8 cellular contexts compared by ENCODE assay signal in the genomic region with DNA sequence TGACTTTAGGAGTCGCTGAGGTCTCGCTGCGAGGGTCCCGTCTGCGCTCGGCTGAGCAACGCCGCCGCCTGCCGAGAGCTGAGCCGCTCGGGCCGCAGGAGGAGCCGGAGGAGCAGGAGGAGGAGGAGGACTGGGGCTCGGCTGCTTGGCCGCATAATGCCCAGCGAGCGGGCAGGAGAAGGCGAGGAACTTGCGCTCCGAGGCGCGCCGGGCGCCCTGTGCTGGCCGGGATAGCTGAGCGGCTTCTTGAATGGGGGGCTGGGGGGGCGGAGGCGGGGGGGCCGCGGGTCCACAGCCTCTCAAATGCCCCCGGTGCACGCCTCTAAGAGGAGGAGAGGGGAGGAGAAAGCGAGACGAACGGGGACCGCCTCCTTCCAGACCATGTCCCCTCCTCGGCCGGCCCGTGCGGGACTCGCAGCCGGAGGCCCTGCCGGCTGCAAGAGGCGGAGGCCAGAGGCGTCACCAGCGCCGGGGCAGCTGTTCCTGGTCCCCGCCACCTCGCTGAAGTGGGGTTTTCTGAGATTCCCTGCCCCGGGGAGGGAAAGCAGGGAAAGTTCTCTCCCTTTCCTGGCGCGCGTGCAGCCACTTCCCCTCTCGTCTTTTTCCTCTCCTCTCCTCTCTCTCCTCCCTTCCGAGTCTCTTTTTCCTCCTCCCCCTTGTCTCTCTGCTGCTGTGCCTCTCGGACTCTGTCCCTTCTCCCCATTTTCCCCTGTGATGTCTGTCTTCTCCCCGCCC. TPM values are rescaled to one million over a fixed set of nuclear protein-coding genes. Genes with fewer than 3 reads are reported as not detected.
DNase-seq lines count a peak whose midpoint lies in the region; ATAC-seq and TF ChIP-seq lines count a peak whose summit lies in the region.

A gene with protein sequence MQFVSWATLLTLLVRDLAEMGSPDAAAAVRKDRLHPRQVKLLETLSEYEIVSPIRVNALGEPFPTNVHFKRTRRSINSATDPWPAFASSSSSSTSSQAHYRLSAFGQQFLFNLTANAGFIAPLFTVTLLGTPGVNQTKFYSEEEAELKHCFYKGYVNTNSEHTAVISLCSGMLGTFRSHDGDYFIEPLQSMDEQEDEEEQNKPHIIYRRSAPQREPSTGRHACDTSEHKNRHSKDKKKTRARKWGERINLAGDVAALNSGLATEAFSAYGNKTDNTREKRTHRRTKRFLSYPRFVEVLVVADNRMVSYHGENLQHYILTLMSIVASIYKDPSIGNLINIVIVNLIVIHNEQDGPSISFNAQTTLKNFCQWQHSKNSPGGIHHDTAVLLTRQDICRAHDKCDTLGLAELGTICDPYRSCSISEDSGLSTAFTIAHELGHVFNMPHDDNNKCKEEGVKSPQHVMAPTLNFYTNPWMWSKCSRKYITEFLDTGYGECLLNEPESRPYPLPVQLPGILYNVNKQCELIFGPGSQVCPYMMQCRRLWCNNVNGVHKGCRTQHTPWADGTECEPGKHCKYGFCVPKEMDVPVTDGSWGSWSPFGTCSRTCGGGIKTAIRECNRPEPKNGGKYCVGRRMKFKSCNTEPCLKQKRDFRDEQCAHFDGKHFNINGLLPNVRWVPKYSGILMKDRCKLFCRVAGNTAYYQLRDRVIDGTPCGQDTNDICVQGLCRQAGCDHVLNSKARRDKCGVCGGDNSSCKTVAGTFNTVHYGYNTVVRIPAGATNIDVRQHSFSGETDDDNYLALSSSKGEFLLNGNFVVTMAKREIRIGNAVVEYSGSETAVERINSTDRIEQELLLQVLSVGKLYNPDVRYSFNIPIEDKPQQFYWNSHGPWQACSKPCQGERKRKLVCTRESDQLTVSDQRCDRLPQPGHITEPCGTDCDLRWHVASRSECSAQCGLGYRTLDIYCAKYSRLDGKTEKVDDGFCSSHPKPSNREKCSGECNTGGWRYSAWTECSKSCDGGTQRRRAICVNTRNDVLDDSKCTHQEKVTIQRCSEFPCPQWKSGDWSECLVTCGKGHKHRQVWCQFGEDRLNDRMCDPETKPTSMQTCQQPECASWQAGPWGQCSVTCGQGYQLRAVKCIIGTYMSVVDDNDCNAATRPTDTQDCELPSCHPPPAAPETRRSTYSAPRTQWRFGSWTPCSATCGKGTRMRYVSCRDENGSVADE (N-terminal part only) (minus strand): TSS at position 220 of the 735 bp plus-strand sequence. CDS start 343 bp downstream, outside the sequence.

- DNase-seq in Caki2 (ENCODE audit: low read depth), result peak; percentile 84
- peak; percentile 68 for DNase-seq in SK-N-DZ (ENCODE audit: low spot score)
- DNase-seq in fibroblast of peridontal ligament (ENCODE audit: extremely low read depth), result peak; percentile 66
- DNase-seq in uterus, result peak; percentile 80 to 84
- no peak for DNase-seq in effector memory CD4-positive, alpha-beta T cell
- no peak for DNase-seq in activated CD4-positive, alpha-beta T cell treated with anti-CD3 and anti-CD28 coated beads for 1 hour

- H3K9ac ChIP-seq in mucosa of stomach (ENCODE audit: low read length), result peak within 1 kb of the TSS; percentile 68

- peaks cover 40% of the 10 kb centered on the region for H3K27me3 ChIP-seq in mucosa of stomach (ENCODE audit: control insufficient read depth, insufficient read depth, low read length)
- H3K27me3 ChIP-seq in uterus, result no peaks in the 10 kb centered on the region
- no peaks in the 10 kb centered on the region for H3K27me3 ChIP-seq in effector memory CD4-positive, alpha-beta T cell (replicated peaks; ENCODE audit: control insufficient read depth, insufficient read depth, low read length, poor library complexity, severe bottlenecking)

- peak within 1 kb of the TSS; percentile 94 to 98 for H3K27ac ChIP-seq in uterus
- no peak within 1 kb of the TSS for H3K27ac ChIP-seq in effector memory CD4-positive, alpha-beta T cell (ENCODE audit: insufficient read depth, low read length, poor library complexity, severe bottlenecking)

- H3K4me1 ChIP-seq in mucosa of stomach (ENCODE audit: control insufficient read depth, insufficient read depth, low read length), result no peaks in the 10 kb centered on the region
- H3K4me1 ChIP-seq in uterus, result peaks cover 0 to 5% of the 10 kb centered on the region in 2 donors
- H3K4me1 ChIP-seq in effector memory CD4-positive, alpha-beta T cell (ENCODE audit: control insufficient read depth, insufficient read depth, low read length, poor library complexity, severe bottlenecking), result no peaks in the 10 kb centered on the region

- TF ChIP-seq CTCF in uterus (IDR thresholded peaks at IDR 0.05), result peak in 2 of 4 experiments; percentile 8 to 17

- H3K36me3 ChIP-seq in mucosa of stomach (ENCODE audit: control insufficient read depth, insufficient read depth, low read length) (no peaks in the 10 kb centered on the region), uterus (no peaks in the 10 kb centered on the region)
- no peaks in the 10 kb centered on the region for H3K36me3 ChIP-seq in effector memory CD4-positive, alpha-beta T cell (ENCODE audit: control insufficient read depth, insufficient read depth, low read length)

- no peak for ATAC-seq in HG03025 (IDR thresholded peaks at IDR 0.05; ENCODE audit: low FRiP score, unreplicated experiment)

- peak within 1 kb of the TSS; percentile 28 for H3K4me3 ChIP-seq in mucosa of stomach (ENCODE audit: low read length)
- peak within 1 kb of the TSS; percentile 68 to 69 for H3K4me3 ChIP-seq in uterus
- no peak within 1 kb of the TSS for H3K4me3 ChIP-seq in effector memory CD4-positive, alpha-beta T cell (ENCODE audit: insufficient read depth, low read depth, low read length, poor library complexity, severe bottlenecking)

- TF ChIP-seq POLR2A in uterus (IDR thresholded peaks at IDR 0.05), result peak; percentile 87 to 93

- H3K9me3 ChIP-seq in mucosa of stomach (ENCODE audit: control insufficient read depth, low read length) (no peaks in the 10 kb centered on the region), uterus (no peaks in the 10 kb centered on the region)
- H3K9me3 ChIP-seq in effector memory CD4-positive, alpha-beta T cell (ENCODE audit: control insufficient read depth, low read length), result no peaks in the 10 kb centered on the region

- in situ Hi-C loops in Caki2 (cut with HindIII; ENCODE audit: low pct_unique_long_range_greater_than_20kb, low sequenced_read_pairs), result no loop called here

- intact Hi-C loops in uterus (cut with DNase I; ENCODE audit: low total_unique reads), result loop anchor here (10.0 kb wide), 1 partner anchor 113 kb away; no protein-coding TSS in a partner anchor

RNA-seq across cellular contexts. Expression of the gene that starts here (rescaled TPM):
- 5.7 and 9.1 TPM in 2 replicates for total RNA-seq in Caki2 (2014; rRNA removed; shearing (Covaris generic); ENCODE audit: low replicate concordance)
- 25.4 and 28.3 TPM in 2 replicates for polyA plus RNA-seq in SK-N-DZ (2014; cell fraction: cytosol; rRNA removed)
- polyA plus RNA-seq in SK-N-DZ (2014; cell fraction: nucleus; rRNA removed), result 18.1 and 39.7 TPM in 2 replicates
- 100 to 1,000 TPM in 3 of 4 donors, 10 to 100 TPM in 1; 17.4 to 197 (median 160) TPM for total RNA-seq in uterus

Comparison
In these comparisons a context has a peak if more than half of its experiments do, and no peak if none do; other contexts are left out.
1. DNase-seq: peak in Caki2 (single experiment), SK-N-DZ (single experiment), fibroblast of peridontal ligament (single experiment) and uterus (2 of 2); none in effector memory CD4-positive, alpha-beta T cell (0 of 3) and activated CD4-positive, alpha-beta T cell treated with anti-CD3 and anti-CD28 coated beads for 1 hour (single experiment).